ENCODE assay signal across 1 cellular context in genomic region chr10:73168486-73168844, GRCh38.
TF ChIP-seq lines count a peak whose summit lies in the region.

No MANE protein-coding gene starts in this region.

TF ChIP-seq in GM12878, 131 proteins besides CTCF, POLR2A, EP300 and RAD21:
- no peak for TF ChIP-seq ZZZ3 (IDR thresholded peaks at IDR 0.05; ENCODE audit: control insufficient read depth, insufficient read length, low read depth)
- TF ChIP-seq CBX5 (IDR thresholded peaks at IDR 0.05; ENCODE audit: low read depth): no peak
- no peak for TF ChIP-seq TCF12 (IDR thresholded peaks at IDR 0.05; ENCODE audit: low read depth, low read length)
- no peak for TF ChIP-seq YY1 (IDR thresholded peaks at IDR 0.05; ENCODE audit: low read depth, low read length)
- no peak for TF ChIP-seq BACH1 (IDR thresholded peaks at IDR 0.05; ENCODE audit: borderline replicate concordance)
- no peak for TF ChIP-seq JUNB (IDR thresholded peaks at IDR 0.05)
- TF ChIP-seq ATF2 (IDR thresholded peaks at IDR 0.05; ENCODE audit: low read length): no peak
- no peak for TF ChIP-seq ATF3 (IDR thresholded peaks at IDR 0.05; ENCODE audit: borderline replicate concordance, extremely low read depth, low read depth, low read length)
- no peak for TF ChIP-seq IKZF2 (IDR thresholded peaks at IDR 0.05)
- no peak for TF ChIP-seq RB1 (IDR thresholded peaks at IDR 0.05; ENCODE audit: borderline replicate concordance)
- no peak for TF ChIP-seq HDGF (IDR thresholded peaks at IDR 0.05)
- TF ChIP-seq FOXK2 (IDR thresholded peaks at IDR 0.05): no peak
- no peak for TF ChIP-seq IKZF1 (conservative IDR thresholded peaks at IDR 0.05)
- TF ChIP-seq CHD1 (IDR thresholded peaks at IDR 0.05; ENCODE audit: low read depth, low read length): no peak
TF ChIP-seq in GM12878: peak in this region for 0.
